26 cellular contexts compared by ENCODE assay signal in genomic region chr12:91637789-91638624, GRCh38.
DNase-seq lines count a peak whose midpoint lies in the region; ATAC-seq, FAIRE-seq and TF ChIP-seq lines count a peak whose summit lies in the region.
"Had no signal": no experiment of that assay in that cellular context is flagged by ENCODE, and none has a peak within 500 bp of the region (broad histone marks: within the 10 kb centered on the region; RNA-seq: fewer than 3 reads in every experiment).

No MANE protein-coding gene starts in this region.

- H3K9me1 ChIP-seq in K562 (ENCODE audit: control insufficient read depth, insufficient read depth, low read length): no peaks in the 10 kb centered on the region

- H3K4me3 ChIP-seq in K562 (no peak overlapping the region), gastrocnemius medialis (no peak overlapping the region)
- H3K4me3 ChIP-seq: BLaER1 treated with 17β-estradiol and CSF1 and Interleukin-3, amounts not matched to agents 10 nM and 100 nM; GM23338 had no signal

- H3K9me3 ChIP-seq in K562 (replicated peaks; ENCODE audit: control insufficient read depth, insufficient read depth, low read depth, low read length) (no peaks in the 10 kb centered on the region), gastrocnemius medialis (no peaks in the 10 kb centered on the region)
- H3K9me3 ChIP-seq: SK-N-SH had no signal

- no peak overlapping the region for H3K9ac ChIP-seq in K562 (ENCODE audit: insufficient read depth in 1 of 2, low read depth in 2 of 2, low read length in 2 of 2)
- H3K9ac ChIP-seq: BLaER1 treated with 17β-estradiol and CSF1 and Interleukin-3, amounts not matched to agents 10 nM and 100 nM; SK-N-SH had no signal

- H3K4me1 ChIP-seq in K562 (replicated peaks in 1 of 2; ENCODE audit: control insufficient read depth in 2 of 2, insufficient read depth in 2 of 2, low read length in 2 of 2) (peaks cover 0 to 9% of the 10 kb centered on the region in 2 experiments; a peak in 2 of 5 replicates), gastrocnemius medialis (no peaks in the 10 kb centered on the region)

- no peak overlapping the region for H2AFZ ChIP-seq in K562 (ENCODE audit: low read depth, low read length)
- H2AFZ ChIP-seq: GM23338 had no signal

- H3K9me3 Mint-ChIP-seq in stimulated activated naive CD8-positive, alpha-beta T cell treated with anti-CD3 and anti-CD28 coated beads, Interleukin-15, amount 100 ng/mL, for 72 hours: peaks cover 0 to 11% of the 10 kb centered on the region in 2 donors
- no peaks in the 10 kb centered on the region for H3K9me3 Mint-ChIP-seq in stimulated activated naive B cell treated with anti-CD40 and anti-IgM and Interleukin-4, amounts not matched to agents 10 μg/mL and 1 μg/mL and 100 μg/mL, for 72 hours
- H3K9me3 Mint-ChIP-seq: CD4-positive, alpha-beta T cell had no signal

- no peak overlapping the region for H3K27ac ChIP-seq in K562 (ENCODE audit: extremely low read depth, low read depth, low read length)
- no peak overlapping the region for H3K27ac ChIP-seq in gastrocnemius medialis
- H3K27ac ChIP-seq: BLaER1 treated with 17β-estradiol and CSF1 and Interleukin-3, amounts not matched to agents 10 nM and 100 nM had no signal

- H3K27me3 ChIP-seq in K562 (ENCODE audit: control insufficient read depth in 2 of 2, insufficient read depth in 2 of 2, low read length in 2 of 2) (no peaks in the 10 kb centered on the region), gastrocnemius medialis (no peaks in the 10 kb centered on the region)
- H3K27me3 ChIP-seq: BLaER1 treated with 17β-estradiol and CSF1 and Interleukin-3, amounts not matched to agents 10 nM and 100 nM had no signal

- POLR2A ChIA-PET in K562 (lab: Yijun Ruan, JAX): no interaction called here

- no peaks in the 10 kb centered on the region for H3K27me3 Mint-ChIP-seq in stimulated activated naive CD8-positive, alpha-beta T cell treated with anti-CD3 and anti-CD28 coated beads, Interleukin-15, amount 100 ng/mL, for 72 hours
- peaks cover 5 to 17% of the 10 kb centered on the region in 2 donors for H3K27me3 Mint-ChIP-seq in stimulated activated naive B cell treated with anti-CD40 and anti-IgM and Interleukin-4, amounts not matched to agents 10 μg/mL and 1 μg/mL and 100 μg/mL, for 72 hours
- H3K27me3 Mint-ChIP-seq: CD4-positive, alpha-beta T cell had no signal

- no peak overlapping the region for H3K4me3 Mint-ChIP-seq in stimulated activated naive CD8-positive, alpha-beta T cell treated with anti-CD3 and anti-CD28 coated beads, Interleukin-15, amount 100 ng/mL, for 72 hours
- H3K4me3 Mint-ChIP-seq in stimulated activated naive B cell treated with anti-CD40 and anti-IgM and Interleukin-4, amounts not matched to agents 10 μg/mL and 1 μg/mL and 100 μg/mL, for 72 hours: no peak overlapping the region
- H3K4me3 Mint-ChIP-seq: CD4-positive, alpha-beta T cell; GM23338; H9 had no signal

- no peak for DNase-seq in stimulated activated naive CD8-positive, alpha-beta T cell treated with anti-CD3 and anti-CD28 coated beads, Interleukin-15, amount 100 ng/mL, for 72 hours
- DNase-seq in stimulated activated naive CD8-positive, alpha-beta T cell treated with anti-CD3 and anti-CD28 coated beads, Interleukin-15, Interleukin-2, amounts not matched to agents 100 U/mL and 50 U/mL, for 24 hours: no peak
- DNase-seq in NCI-H69 (lab: John Stamatoyannopoulos, UW): peak; percentile 48
- no peak for DNase-seq in K562 (ENCODE audit: extremely low read depth in 1 of 4, low spot score in 3 of 4)
- no peak for DNase-seq in stimulated activated naive B cell treated with anti-CD40 and anti-IgM and Interleukin-4, amounts not matched to agents 10 μg/mL and 1 μg/mL and 100 μg/mL, for 72 hours
- no peak for DNase-seq in ACHN
- no peak for DNase-seq in gastrocnemius medialis
- DNase-seq: AML-193; CD4-positive, alpha-beta T cell; H9; KG1; MM.1S; NCI-H1694 treated with DMSO at 0.1 percent for 48 hours; NCI-H2081 treated with DMSO at 0.1 percent for 48 hours; NCI-H2171; NCI-H226; NCI-H510A; NCI-H774; SK-N-SH; SW 1271 had no signal

- TF ChIP-seq RAD21 in K562 (CRISPR knock-in tag; conservative IDR thresholded peaks at IDR 0.05 in 1 of 2, IDR thresholded peaks at IDR 0.05 in 1 of 2): no peak

- H3K4me1 Mint-ChIP-seq in stimulated activated naive CD8-positive, alpha-beta T cell treated with anti-CD3 and anti-CD28 coated beads, Interleukin-15, amount 100 ng/mL, for 72 hours: no peaks in the 10 kb centered on the region
- H3K4me1 Mint-ChIP-seq in stimulated activated naive B cell treated with anti-CD40 and anti-IgM and Interleukin-4, amounts not matched to agents 10 μg/mL and 1 μg/mL and 100 μg/mL, for 72 hours: no peaks in the 10 kb centered on the region
- H3K4me1 Mint-ChIP-seq: GM23338 had no signal

- intact Hi-C loops in K562 (cut with micrococcal nuclease): loop anchor here (2.0 to 10.0 kb wide), 3 partner anchors 137 to 507 kb away; partner anchors contain the start of gene BTG1
- intact Hi-C loops in gastrocnemius medialis (cut with DNase I; ENCODE audit: low total_unique reads): no loop called here

- no peaks in the 10 kb centered on the region for H3K36me3 ChIP-seq in K562 (ENCODE audit: control insufficient read depth, insufficient read depth, low read length)
- H3K36me3 ChIP-seq in gastrocnemius medialis: no peaks in the 10 kb centered on the region
- H3K36me3 ChIP-seq: BLaER1 treated with 17β-estradiol and CSF1 and Interleukin-3, amounts not matched to agents 10 nM and 100 nM had no signal

- H3K27ac Mint-ChIP-seq in stimulated activated naive CD8-positive, alpha-beta T cell treated with anti-CD3 and anti-CD28 coated beads, Interleukin-15, amount 100 ng/mL, for 72 hours: no peak overlapping the region
- H3K27ac Mint-ChIP-seq in stimulated activated naive B cell treated with anti-CD40 and anti-IgM and Interleukin-4, amounts not matched to agents 10 μg/mL and 1 μg/mL and 100 μg/mL, for 72 hours: no peak overlapping the region
- H3K27ac Mint-ChIP-seq: CD4-positive, alpha-beta T cell; GM23338; H9 had no signal

- H4K20me1 ChIP-seq in K562 (replicated peaks; ENCODE audit: control insufficient read depth, insufficient read depth, low read length): no peaks in the 10 kb centered on the region
- H4K20me1 ChIP-seq: BLaER1 treated with 17β-estradiol and CSF1 and Interleukin-3, amounts not matched to agents 10 nM and 100 nM had no signal

- WGBS in K562 (ENCODE audit: insufficient coverage, low coverage, missing lambda C conversion rate): 71% methylated on average over 8 of the region's 8 CpGs

- peak; percentile 80 for ATAC-seq in stimulated activated naive CD8-positive, alpha-beta T cell treated with anti-CD3 and anti-CD28 coated beads, Interleukin-15, amount 100 ng/mL, for 72 hours
- ATAC-seq in stimulated activated naive CD8-positive, alpha-beta T cell treated with anti-CD3 and anti-CD28 coated beads, Interleukin-15, Interleukin-2, amounts not matched to agents 100 U/mL and 50 U/mL, for 24 hours: no peak
- ATAC-seq in K562: no peak
- ATAC-seq in stimulated activated naive B cell treated with anti-CD40 and anti-IgM and Interleukin-4, amounts not matched to agents 10 μg/mL and 1 μg/mL and 100 μg/mL, for 72 hours (replicated peaks): peak; percentile 33 to 45
- ATAC-seq in HG03196 (IDR thresholded peaks at IDR 0.05; ENCODE audit: unreplicated experiment): no peak
- ATAC-seq in gastrocnemius medialis: no peak
- ATAC-seq: GM23338 had no signal

- TF ChIP-seq CTCF in K562 (IDR thresholded peaks at IDR 0.05 in 2 of 3, conservative IDR thresholded peaks at IDR 0.05 in 1 of 3; ENCODE audit: insufficient read depth in 2 of 3, low read depth in 1 of 3, low read length in 3 of 3): no peak
- no peak for TF ChIP-seq CTCF in gastrocnemius medialis (IDR thresholded peaks at IDR 0.05 in 4 of 5, conservative IDR thresholded peaks at IDR 0.05 in 1 of 5)

- FAIRE-seq in K562 (lab: Jason Lieb, UNC): no peak
- FAIRE-seq: A204.1, D721Med, GM18507 had no signal

- H3K79me2 ChIP-seq in K562 (ENCODE audit: control insufficient read depth, insufficient read depth, low read length): peaks cover 21% of the 10 kb centered on the region

- CTCF ChIA-PET in K562 (lab: Yijun Ruan, JAX; ENCODE audit: low intra/inter-chr PET ratio): no interaction called here

- TF ChIP-seq EP300 in K562 (IDR thresholded peaks at IDR 0.05; ENCODE audit: low read length): no peak

- in situ Hi-C loops in K562 (cut with MboI) (no loop called here), ACHN (cut with HindIII; ENCODE audit: low pct_ligation_motif_present, low pct_unique_long_range_greater_than_20kb, low sequenced_read_pairs) (no loop called here), gastrocnemius medialis (cut with MboI; ENCODE audit: low sequenced_read_pairs in 4 of 4) (no loop called here)

- no peak overlapping the region for H3K4me2 ChIP-seq in K562 (ENCODE audit: insufficient read depth, low read length)
- H3K4me2 ChIP-seq: BLaER1 treated with 17β-estradiol and CSF1 and Interleukin-3, amounts not matched to agents 10 nM and 100 nM; GM23338; SK-N-SH had no signal

- TF ChIP-seq POLR2A in K562 (conservative IDR thresholded peaks at IDR 0.05) (no peak), gastrocnemius medialis (IDR thresholded peaks at IDR 0.05) (no peak)

- H3K36me3 Mint-ChIP-seq in stimulated activated naive B cell treated with anti-CD40 and anti-IgM and Interleukin-4, amounts not matched to agents 10 μg/mL and 1 μg/mL and 100 μg/mL, for 72 hours: no peaks in the 10 kb centered on the region

- BruUV-seq in K562 (replicated peaks; lab: Mats Ljungman, UMichigan): no TSS peak

TF ChIP-seq in K562, 482 proteins besides CTCF, POLR2A, EP300 and RAD21:
- peak in 1 of 2 experiments; percentile 45; a peak in 1 of 4 replicates for TF ChIP-seq FOXA3 (CRISPR knock-in tag; conservative IDR thresholded peaks at IDR 0.05 in 1 of 2, IDR thresholded peaks at IDR 0.05 in 1 of 2)
- no peak for TF ChIP-seq ELK1 (CRISPR knock-in tag; IDR thresholded peaks at IDR 0.05)
- TF ChIP-seq HMBOX1 (IDR thresholded peaks at IDR 0.05): peak; percentile 79; the same call in 1 of the 2 replicates
TF ChIP-seq in K562: peak in this region for 2.

Comparison
In these comparisons a context has a peak if more than half of its experiments do, and no peak if none do; other contexts are left out.
1. ATAC-seq: peak in stimulated activated naive CD8-positive, alpha-beta T cell treated with anti-CD3 and anti-CD28 coated beads, Interleukin-15, amount 100 ng/mL, for 72 hours (single experiment) and stimulated activated naive B cell treated with anti-CD40 and anti-IgM and Interleukin-4, amounts not matched to agents 10 μg/mL and 1 μg/mL and 100 μg/mL, for 72 hours (2 of 2); none in stimulated activated naive CD8-positive, alpha-beta T cell treated with anti-CD3 and anti-CD28 coated beads, Interleukin-15, Interleukin-2, amounts not matched to agents 100 U/mL and 50 U/mL, for 24 hours (single experiment), K562 (single experiment), HG03196 (single experiment) and gastrocnemius medialis (0 of 2).